In the genomic region with DNA sequence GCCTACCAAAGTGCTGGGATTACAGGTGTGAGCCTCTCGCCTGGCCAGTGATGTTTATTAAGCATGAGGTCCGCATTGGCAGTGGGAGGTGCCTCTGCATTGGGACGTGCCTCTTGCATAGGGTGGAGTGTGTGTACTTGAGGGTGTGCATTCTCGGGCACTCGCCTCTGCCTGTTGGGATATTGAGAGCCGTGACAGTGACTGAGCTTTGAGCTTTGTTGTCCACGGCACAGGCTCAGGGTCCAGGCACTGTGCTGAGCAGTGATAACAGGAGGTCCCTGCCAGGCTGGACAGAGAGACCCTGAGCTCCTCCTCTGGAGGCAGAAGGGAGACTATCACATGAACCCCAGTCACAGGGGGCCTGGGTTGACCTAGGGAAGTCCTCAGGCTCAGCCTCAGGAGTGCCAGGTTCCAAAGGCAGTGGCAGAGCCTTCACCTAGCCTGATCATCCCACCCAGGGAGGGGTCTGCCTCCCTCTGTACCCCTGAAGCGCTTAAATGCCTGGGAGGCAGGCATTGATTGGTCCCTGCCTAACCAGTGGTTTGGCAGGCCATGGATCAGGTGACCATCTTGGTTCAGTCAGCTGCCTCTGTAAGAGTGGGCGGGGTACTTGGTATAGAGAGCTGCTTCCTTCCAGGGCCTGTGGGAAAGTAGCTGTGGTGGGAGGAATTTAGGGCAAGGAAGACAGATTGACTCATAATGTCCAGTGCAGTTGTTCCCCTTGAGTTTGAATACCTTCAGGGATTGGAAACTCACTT, we compare ENCODE assay signal across 1 cellular context.
TF ChIP-seq lines count a peak whose summit lies in the region.

No MANE protein-coding gene starts in this region.

TF ChIP-seq in HepG2, 621 proteins besides CTCF, POLR2A, EP300 and RAD21 (continued from another document and continues in another):
- TF ChIP-seq, protein P1, sequence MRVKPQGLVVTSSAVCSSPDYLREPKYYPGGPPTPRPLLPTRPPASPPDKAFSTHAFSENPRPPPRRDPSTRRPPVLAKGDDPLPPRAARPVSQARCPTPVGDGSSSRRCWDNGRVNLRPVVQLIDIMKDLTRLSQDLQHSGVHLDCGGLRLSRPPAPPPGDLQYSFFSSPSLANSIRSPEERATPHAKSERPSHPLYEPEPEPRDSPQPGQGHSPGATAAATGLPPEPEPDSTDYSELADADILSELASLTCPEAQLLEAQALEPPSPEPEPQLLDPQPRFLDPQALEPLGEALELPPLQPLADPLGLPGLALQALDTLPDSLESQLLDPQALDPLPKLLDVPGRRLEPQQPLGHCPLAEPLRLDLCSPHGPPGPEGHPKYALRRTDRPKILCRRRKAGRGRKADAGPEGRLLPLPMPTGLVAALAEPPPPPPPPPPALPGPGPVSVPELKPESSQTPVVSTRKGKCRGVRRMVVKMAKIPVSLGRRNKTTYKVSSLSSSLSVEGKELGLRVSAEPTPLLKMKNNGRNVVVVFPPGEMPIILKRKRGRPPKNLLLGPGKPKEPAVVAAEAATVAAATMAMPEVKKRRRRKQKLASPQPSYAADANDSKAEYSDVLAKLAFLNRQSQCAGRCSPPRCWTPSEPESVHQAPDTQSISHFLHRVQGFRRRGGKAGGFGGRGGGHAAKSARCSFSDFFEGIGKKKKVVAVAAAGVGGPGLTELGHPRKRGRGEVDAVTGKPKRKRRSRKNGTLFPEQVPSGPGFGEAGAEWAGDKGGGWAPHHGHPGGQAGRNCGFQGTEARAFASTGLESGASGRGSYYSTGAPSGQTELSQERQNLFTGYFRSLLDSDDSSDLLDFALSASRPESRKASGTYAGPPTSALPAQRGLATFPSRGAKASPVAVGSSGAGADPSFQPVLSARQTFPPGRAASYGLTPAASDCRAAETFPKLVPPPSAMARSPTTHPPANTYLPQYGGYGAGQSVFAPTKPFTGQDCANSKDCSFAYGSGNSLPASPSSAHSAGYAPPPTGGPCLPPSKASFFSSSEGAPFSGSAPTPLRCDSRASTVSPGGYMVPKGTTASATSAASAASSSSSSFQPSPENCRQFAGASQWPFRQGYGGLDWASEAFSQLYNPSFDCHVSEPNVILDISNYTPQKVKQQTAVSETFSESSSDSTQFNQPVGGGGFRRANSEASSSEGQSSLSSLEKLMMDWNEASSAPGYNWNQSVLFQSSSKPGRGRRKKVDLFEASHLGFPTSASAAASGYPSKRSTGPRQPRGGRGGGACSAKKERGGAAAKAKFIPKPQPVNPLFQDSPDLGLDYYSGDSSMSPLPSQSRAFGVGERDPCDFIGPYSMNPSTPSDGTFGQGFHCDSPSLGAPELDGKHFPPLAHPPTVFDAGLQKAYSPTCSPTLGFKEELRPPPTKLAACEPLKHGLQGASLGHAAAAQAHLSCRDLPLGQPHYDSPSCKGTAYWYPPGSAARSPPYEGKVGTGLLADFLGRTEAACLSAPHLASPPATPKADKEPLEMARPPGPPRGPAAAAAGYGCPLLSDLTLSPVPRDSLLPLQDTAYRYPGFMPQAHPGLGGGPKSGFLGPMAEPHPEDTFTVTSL (CRISPR knock-in tag; IDR thresholded peaks at IDR 0.05; ENCODE audit: borderline replicate concordance) = no peak; the same call in 1 of the 2 replicates
- TF ChIP-seq CCDC6 (CRISPR knock-in tag; IDR thresholded peaks at IDR 0.05) = no peak
- TF ChIP-seq, protein P2, sequence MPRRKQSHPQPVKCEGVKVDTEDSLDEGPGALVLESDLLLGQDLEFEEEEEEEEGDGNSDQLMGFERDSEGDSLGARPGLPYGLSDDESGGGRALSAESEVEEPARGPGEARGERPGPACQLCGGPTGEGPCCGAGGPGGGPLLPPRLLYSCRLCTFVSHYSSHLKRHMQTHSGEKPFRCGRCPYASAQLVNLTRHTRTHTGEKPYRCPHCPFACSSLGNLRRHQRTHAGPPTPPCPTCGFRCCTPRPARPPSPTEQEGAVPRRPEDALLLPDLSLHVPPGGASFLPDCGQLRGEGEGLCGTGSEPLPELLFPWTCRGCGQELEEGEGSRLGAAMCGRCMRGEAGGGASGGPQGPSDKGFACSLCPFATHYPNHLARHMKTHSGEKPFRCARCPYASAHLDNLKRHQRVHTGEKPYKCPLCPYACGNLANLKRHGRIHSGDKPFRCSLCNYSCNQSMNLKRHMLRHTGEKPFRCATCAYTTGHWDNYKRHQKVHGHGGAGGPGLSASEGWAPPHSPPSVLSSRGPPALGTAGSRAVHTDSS (CRISPR knock-in tag; conservative IDR thresholded peaks at IDR 0.05) = no peak
- TF ChIP-seq, protein P3, sequence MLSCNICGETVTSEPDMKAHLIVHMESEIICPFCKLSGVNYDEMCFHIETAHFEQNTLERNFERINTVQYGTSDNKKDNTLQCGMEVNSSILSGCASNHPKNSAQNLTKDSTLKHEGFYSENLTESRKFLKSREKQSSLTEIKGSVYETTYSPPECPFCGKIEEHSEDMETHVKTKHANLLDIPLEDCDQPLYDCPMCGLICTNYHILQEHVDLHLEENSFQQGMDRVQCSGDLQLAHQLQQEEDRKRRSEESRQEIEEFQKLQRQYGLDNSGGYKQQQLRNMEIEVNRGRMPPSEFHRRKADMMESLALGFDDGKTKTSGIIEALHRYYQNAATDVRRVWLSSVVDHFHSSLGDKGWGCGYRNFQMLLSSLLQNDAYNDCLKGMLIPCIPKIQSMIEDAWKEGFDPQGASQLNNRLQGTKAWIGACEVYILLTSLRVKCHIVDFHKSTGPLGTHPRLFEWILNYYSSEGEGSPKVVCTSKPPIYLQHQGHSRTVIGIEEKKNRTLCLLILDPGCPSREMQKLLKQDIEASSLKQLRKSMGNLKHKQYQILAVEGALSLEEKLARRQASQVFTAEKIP (CRISPR knock-in tag; IDR thresholded peaks at IDR 0.05; ENCODE audit: borderline replicate concordance) = no peak
- TF ChIP-seq ZNF891 (CRISPR knock-in tag; IDR thresholded peaks at IDR 0.05) = 0 out of 2 replicates have a peak, but pooled peaks have one; percentile 35
- TF ChIP-seq, protein P4, sequence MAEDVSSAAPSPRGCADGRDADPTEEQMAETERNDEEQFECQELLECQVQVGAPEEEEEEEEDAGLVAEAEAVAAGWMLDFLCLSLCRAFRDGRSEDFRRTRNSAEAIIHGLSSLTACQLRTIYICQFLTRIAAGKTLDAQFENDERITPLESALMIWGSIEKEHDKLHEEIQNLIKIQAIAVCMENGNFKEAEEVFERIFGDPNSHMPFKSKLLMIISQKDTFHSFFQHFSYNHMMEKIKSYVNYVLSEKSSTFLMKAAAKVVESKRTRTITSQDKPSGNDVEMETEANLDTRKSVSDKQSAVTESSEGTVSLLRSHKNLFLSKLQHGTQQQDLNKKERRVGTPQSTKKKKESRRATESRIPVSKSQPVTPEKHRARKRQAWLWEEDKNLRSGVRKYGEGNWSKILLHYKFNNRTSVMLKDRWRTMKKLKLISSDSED (CRISPR knock-in tag; IDR thresholded peaks at IDR 0.05) = no peak
- no peak for TF ChIP-seq SOX13 (IDR thresholded peaks at IDR 0.05)
- no peak for TF ChIP-seq SOX13 (CRISPR knock-in tag; conservative IDR thresholded peaks at IDR 0.05 in 1 of 2, IDR thresholded peaks at IDR 0.05 in 1 of 2)
- TF ChIP-seq PRPF4 (IDR thresholded peaks at IDR 0.05; ENCODE audit: low read depth, low read length, poor library complexity, severe bottlenecking) = no peak
- TF ChIP-seq, protein P5, sequence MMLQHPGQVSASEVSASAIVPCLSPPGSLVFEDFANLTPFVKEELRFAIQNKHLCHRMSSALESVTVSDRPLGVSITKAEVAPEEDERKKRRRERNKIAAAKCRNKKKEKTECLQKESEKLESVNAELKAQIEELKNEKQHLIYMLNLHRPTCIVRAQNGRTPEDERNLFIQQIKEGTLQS (CRISPR knock-in tag; IDR thresholded peaks at IDR 0.05) = no peak
- TF ChIP-seq, protein P6, sequence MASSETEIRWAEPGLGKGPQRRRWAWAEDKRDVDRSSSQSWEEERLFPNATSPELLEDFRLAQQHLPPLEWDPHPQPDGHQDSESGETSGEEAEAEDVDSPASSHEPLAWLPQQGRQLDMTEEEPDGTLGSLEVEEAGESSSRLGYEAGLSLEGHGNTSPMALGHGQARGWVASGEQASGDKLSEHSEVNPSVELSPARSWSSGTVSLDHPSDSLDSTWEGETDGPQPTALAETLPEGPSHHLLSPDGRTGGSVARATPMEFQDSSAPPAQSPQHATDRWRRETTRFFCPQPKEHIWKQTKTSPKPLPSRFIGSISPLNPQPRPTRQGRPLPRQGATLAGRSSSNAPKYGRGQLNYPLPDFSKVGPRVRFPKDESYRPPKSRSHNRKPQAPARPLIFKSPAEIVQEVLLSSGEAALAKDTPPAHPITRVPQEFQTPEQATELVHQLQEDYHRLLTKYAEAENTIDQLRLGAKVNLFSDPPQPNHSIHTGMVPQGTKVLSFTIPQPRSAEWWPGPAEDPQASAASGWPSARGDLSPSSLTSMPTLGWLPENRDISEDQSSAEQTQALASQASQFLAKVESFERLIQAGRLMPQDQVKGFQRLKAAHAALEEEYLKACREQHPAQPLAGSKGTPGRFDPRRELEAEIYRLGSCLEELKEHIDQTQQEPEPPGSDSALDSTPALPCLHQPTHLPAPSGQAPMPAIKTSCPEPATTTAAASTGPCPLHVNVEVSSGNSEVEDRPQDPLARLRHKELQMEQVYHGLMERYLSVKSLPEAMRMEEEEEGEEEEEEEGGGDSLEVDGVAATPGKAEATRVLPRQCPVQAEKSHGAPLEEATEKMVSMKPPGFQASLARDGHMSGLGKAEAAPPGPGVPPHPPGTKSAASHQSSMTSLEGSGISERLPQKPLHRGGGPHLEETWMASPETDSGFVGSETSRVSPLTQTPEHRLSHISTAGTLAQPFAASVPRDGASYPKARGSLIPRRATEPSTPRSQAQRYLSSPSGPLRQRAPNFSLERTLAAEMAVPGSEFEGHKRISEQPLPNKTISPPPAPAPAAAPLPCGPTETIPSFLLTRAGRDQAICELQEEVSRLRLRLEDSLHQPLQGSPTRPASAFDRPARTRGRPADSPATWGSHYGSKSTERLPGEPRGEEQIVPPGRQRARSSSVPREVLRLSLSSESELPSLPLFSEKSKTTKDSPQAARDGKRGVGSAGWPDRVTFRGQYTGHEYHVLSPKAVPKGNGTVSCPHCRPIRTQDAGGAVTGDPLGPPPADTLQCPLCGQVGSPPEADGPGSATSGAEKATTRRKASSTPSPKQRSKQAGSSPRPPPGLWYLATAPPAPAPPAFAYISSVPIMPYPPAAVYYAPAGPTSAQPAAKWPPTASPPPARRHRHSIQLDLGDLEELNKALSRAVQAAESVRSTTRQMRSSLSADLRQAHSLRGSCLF (CRISPR knock-in tag; IDR thresholded peaks at IDR 0.05; ENCODE audit: borderline replicate concordance) = no peak
- TF ChIP-seq FOXO1 (CRISPR knock-in tag; IDR thresholded peaks at IDR 0.05) = peak; percentile 74; the same call in 1 of the 2 replicates
- TF ChIP-seq ZNF124 (CRISPR knock-in tag; IDR thresholded peaks at IDR 0.05) = peak; percentile 33; the same call in 1 of the 2 replicates
- no peak for TF ChIP-seq ARNT (IDR thresholded peaks at IDR 0.05)
- TF ChIP-seq, protein P7, sequence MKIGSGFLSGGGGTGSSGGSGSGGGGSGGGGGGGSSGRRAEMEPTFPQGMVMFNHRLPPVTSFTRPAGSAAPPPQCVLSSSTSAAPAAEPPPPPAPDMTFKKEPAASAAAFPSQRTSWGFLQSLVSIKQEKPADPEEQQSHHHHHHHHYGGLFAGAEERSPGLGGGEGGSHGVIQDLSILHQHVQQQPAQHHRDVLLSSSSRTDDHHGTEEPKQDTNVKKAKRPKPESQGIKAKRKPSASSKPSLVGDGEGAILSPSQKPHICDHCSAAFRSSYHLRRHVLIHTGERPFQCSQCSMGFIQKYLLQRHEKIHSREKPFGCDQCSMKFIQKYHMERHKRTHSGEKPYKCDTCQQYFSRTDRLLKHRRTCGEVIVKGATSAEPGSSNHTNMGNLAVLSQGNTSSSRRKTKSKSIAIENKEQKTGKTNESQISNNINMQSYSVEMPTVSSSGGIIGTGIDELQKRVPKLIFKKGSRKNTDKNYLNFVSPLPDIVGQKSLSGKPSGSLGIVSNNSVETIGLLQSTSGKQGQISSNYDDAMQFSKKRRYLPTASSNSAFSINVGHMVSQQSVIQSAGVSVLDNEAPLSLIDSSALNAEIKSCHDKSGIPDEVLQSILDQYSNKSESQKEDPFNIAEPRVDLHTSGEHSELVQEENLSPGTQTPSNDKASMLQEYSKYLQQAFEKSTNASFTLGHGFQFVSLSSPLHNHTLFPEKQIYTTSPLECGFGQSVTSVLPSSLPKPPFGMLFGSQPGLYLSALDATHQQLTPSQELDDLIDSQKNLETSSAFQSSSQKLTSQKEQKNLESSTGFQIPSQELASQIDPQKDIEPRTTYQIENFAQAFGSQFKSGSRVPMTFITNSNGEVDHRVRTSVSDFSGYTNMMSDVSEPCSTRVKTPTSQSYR (CRISPR knock-in tag; IDR thresholded peaks at IDR 0.05; ENCODE audit: borderline replicate concordance) = no peak
- TF ChIP-seq ZFP37 (CRISPR knock-in tag; IDR thresholded peaks at IDR 0.05; ENCODE audit: borderline replicate concordance) = no peak
- TF ChIP-seq TBP (CRISPR knock-in tag; IDR thresholded peaks at IDR 0.05) = no peak
- TF ChIP-seq, protein P8, sequence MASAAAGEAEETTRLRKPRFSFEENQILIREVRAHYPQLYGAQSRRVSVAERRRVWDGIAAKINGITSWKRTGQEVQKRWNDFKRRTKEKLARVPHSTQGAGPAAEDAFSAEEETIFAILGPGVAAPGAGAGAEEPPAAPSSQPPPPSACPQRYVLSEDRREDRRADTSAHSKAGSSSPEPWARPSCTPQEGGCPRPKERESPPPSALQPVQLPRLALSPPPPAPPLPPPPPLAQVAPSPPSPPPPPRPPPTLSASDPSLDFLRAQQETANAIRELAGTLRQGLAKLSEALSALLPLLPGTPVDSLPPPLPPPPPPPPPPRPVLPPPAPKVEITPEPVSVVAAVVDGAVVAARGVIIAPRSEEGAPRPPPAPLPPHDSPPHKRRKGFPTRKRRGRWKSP (CRISPR knock-in tag; IDR thresholded peaks at IDR 0.05) = no peak; the same call in 1 of the 2 replicates
- TF ChIP-seq, protein P9, sequence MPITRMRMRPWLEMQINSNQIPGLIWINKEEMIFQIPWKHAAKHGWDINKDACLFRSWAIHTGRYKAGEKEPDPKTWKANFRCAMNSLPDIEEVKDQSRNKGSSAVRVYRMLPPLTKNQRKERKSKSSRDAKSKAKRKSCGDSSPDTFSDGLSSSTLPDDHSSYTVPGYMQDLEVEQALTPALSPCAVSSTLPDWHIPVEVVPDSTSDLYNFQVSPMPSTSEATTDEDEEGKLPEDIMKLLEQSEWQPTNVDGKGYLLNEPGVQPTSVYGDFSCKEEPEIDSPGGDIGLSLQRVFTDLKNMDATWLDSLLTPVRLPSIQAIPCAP (CRISPR knock-in tag; IDR thresholded peaks at IDR 0.05; ENCODE audit: low read depth) = no peak
- TF ChIP-seq ZNF772 (CRISPR knock-in tag; IDR thresholded peaks at IDR 0.05) = no peak; the same call in 1 of the 2 replicates
- TF ChIP-seq PCBP1 (IDR thresholded peaks at IDR 0.05; ENCODE audit: borderline replicate concordance, low read depth, low read length) = no peak
- TF ChIP-seq, protein P10, sequence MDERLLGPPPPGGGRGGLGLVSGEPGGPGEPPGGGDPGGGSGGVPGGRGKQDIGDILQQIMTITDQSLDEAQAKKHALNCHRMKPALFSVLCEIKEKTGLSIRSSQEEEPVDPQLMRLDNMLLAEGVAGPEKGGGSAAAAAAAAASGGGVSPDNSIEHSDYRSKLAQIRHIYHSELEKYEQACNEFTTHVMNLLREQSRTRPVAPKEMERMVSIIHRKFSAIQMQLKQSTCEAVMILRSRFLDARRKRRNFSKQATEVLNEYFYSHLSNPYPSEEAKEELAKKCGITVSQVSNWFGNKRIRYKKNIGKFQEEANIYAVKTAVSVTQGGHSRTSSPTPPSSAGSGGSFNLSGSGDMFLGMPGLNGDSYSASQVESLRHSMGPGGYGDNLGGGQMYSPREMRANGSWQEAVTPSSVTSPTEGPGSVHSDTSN (CRISPR knock-in tag; IDR thresholded peaks at IDR 0.05) = no peak
- TF ChIP-seq GTF2F1 (IDR thresholded peaks at IDR 0.05; ENCODE audit: low read length) = no peak
- no peak for TF ChIP-seq ZNF207 (IDR thresholded peaks at IDR 0.05; ENCODE audit: borderline replicate concordance)
- no peak for TF ChIP-seq ZNF282 (IDR thresholded peaks at IDR 0.05; ENCODE audit: partially characterized antibody)
- TF ChIP-seq ZNF777 (CRISPR knock-in tag; IDR thresholded peaks at IDR 0.05) = no peak
- peak; percentile 66; the same call in 1 of the 2 replicates for TF ChIP-seq MYC (CRISPR knock-in tag; IDR thresholded peaks at IDR 0.05; ENCODE audit: borderline replicate concordance)
